In the genomic region with DNA sequence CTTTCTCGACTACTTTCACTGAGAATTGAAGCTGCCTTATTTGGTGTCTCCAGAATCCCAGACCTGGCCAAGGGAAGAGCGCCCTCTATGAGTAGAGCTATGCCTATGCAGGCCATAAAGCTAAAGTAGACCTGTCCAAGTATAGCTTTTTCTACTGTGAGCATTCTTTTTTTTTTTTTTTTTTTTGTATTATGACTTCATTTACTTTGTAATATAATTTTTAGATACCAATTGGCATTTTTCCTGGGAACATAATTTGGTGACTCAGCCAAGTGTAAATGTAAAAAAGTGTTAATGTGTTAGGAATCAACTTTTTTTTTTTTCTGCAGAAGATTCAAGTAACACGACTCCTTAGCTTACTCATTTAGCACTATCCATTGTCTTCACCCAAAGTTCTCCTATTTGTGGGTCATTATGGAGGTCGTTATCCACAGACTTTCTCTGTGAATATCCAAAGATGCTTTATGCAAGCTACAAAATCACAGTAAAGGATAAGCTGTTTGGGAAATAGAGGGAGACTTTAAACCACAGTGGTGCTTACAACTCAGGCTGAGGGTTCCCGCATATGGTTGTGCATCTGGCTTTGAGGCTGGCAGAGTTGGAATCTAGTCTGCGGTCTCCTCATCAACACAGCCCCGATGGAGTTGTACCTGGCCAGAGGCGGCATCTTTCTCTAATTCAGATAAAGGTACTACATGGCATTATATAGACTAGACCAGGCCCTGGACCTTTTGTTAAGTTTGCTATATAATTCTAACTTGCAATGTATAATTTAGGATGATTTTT, we compare ENCODE assay signal across 8 cellular contexts.
DNase-seq lines count a peak whose midpoint lies in the region; ATAC-seq and TF ChIP-seq lines count a peak whose summit lies in the region.

No MANE protein-coding gene starts in this region.

- no peaks in the 10 kb centered on the region for H3K36me3 ChIP-seq in right lobe of liver
- H3K36me3 ChIP-seq in suprapubic skin, result no peaks in the 10 kb centered on the region

- ATAC-seq in GM18858 (IDR thresholded peaks at IDR 0.05; ENCODE audit: unreplicated experiment), result peak; percentile 85
- peak in 1 of 4 donors; percentile 47 for ATAC-seq in right lobe of liver
- ATAC-seq in HG03097 (IDR thresholded peaks at IDR 0.05; ENCODE audit: low FRiP score, unreplicated experiment), result no peak

- DNase-seq in AG09319 (ENCODE audit: extremely low read depth, low read depth) (no peak), HT-29 (ENCODE audit: low spot score) (peak; percentile 40), right lobe of liver (no peak), NCI-H146 (lab: John Stamatoyannopoulos, UW) (no peak), suprapubic skin (ENCODE audit: low spot score in 2 of 2) (no peak)

- 39% methylated on average over 7 of the region's 8 CpGs for WGBS in right lobe of liver (ENCODE audit: insufficient coverage, low coverage, low lambda C conversion rate, missing lambda C conversion rate)
- WGBS in suprapubic skin, result 58% methylated on average over 8 of the region's 8 CpGs

- TF ChIP-seq CTCF in AG09319 (IDR thresholded peaks at IDR 0.05; ENCODE audit: low read depth, low read length) (peak; percentile 47), VCaP (conservative IDR thresholded peaks at IDR 0.05) (peak; percentile 77), right lobe of liver (IDR thresholded peaks at IDR 0.05) (peak; percentile 30 to 43 (median 36)), suprapubic skin (IDR thresholded peaks at IDR 0.05) (peak in 1 of 2 donors; percentile 48)

- H3K4me3 ChIP-seq in right lobe of liver, result no peak overlapping the region
- no peak overlapping the region for H3K4me3 ChIP-seq in suprapubic skin

- TF ChIP-seq POLR2A in right lobe of liver (IDR thresholded peaks at IDR 0.05) (no peak), suprapubic skin (IDR thresholded peaks at IDR 0.05) (no peak)

- H3K4me1 ChIP-seq in right lobe of liver, result no peaks in the 10 kb centered on the region
- no peaks in the 10 kb centered on the region for H3K4me1 ChIP-seq in suprapubic skin

- no peak overlapping the region for H3K27ac ChIP-seq in VCaP
- no peak overlapping the region for H3K27ac ChIP-seq in right lobe of liver
- no peak overlapping the region for H3K27ac ChIP-seq in suprapubic skin

- TF ChIP-seq EP300 in suprapubic skin (IDR thresholded peaks at IDR 0.05), result no peak

- intact Hi-C loops in right lobe of liver (cut with DNase I), result no loop called here

- no peaks in the 10 kb centered on the region for H3K9me3 ChIP-seq in right lobe of liver
- no peaks in the 10 kb centered on the region for H3K9me3 ChIP-seq in suprapubic skin

- no peaks in the 10 kb centered on the region for H3K27me3 ChIP-seq in right lobe of liver
- H3K27me3 ChIP-seq in suprapubic skin, result no peaks in the 10 kb centered on the region
